In genomic region chr1:27609618-27610240, GRCh38 we compare ENCODE assay signal across 1 cellular context.
TF ChIP-seq lines count a peak whose summit lies in the region.

No MANE protein-coding gene starts in this region.

TF ChIP-seq in GM12878, 131 proteins besides CTCF, POLR2A, EP300 and RAD21 (continued from another document):
- no peak for TF ChIP-seq TBL1XR1 (IDR thresholded peaks at IDR 0.05; ENCODE audit: low read depth, low read length)
- TF ChIP-seq, protein P1, sequence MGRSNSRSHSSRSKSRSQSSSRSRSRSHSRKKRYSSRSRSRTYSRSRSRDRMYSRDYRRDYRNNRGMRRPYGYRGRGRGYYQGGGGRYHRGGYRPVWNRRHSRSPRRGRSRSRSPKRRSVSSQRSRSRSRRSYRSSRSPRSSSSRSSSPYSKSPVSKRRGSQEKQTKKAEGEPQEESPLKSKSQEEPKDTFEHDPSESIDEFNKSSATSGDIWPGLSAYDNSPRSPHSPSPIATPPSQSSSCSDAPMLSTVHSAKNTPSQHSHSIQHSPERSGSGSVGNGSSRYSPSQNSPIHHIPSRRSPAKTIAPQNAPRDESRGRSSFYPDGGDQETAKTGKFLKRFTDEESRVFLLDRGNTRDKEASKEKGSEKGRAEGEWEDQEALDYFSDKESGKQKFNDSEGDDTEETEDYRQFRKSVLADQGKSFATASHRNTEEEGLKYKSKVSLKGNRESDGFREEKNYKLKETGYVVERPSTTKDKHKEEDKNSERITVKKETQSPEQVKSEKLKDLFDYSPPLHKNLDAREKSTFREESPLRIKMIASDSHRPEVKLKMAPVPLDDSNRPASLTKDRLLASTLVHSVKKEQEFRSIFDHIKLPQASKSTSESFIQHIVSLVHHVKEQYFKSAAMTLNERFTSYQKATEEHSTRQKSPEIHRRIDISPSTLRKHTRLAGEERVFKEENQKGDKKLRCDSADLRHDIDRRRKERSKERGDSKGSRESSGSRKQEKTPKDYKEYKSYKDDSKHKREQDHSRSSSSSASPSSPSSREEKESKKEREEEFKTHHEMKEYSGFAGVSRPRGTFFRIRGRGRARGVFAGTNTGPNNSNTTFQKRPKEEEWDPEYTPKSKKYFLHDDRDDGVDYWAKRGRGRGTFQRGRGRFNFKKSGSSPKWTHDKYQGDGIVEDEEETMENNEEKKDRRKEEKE (IDR thresholded peaks at IDR 0.05): no peak
- TF ChIP-seq ATF7 (IDR thresholded peaks at IDR 0.05; ENCODE audit: low read depth): 0 out of 2 replicates have a peak, but pooled peaks have one; percentile 9
- TF ChIP-seq TCF12 (IDR thresholded peaks at IDR 0.05; ENCODE audit: low read depth, low read length): no peak
- no peak for TF ChIP-seq RFX5 (IDR thresholded peaks at IDR 0.05; ENCODE audit: low read depth, low read length)
- TF ChIP-seq HDAC2 (IDR thresholded peaks at IDR 0.05): no peak
- TF ChIP-seq IKZF1 (conservative IDR thresholded peaks at IDR 0.05): peak; percentile 40; the same call in 1 of the 2 replicates
- TF ChIP-seq KLF5 (IDR thresholded peaks at IDR 0.05; ENCODE audit: partially characterized antibody): no peak
